ENCODE assay signal across 8 cellular contexts in genomic region chr1:230425252-230426061, GRCh38. TPM values are rescaled to one million over a fixed set of nuclear protein-coding genes. Genes with fewer than 3 reads are reported as not detected.
DNase-seq lines count a peak whose midpoint lies in the region; ATAC-seq and TF ChIP-seq lines count a peak whose summit lies in the region.

No MANE protein-coding gene starts in this region.

- H3K4me3 ChIP-seq in thoracic aorta: peak overlapping the region; percentile 58

- H3K36me3 ChIP-seq in thoracic aorta: no peaks in the 10 kb centered on the region

- H3K27me3 ChIP-seq in thoracic aorta (replicated peaks; ENCODE audit: insufficient read depth): peaks cover 7% of the 10 kb centered on the region

- peak overlapping the region; percentile 65 for H3K4me3 Mint-ChIP-seq in activated T-cell treated with anti-CD3 and anti-CD28 coated beads, Interleukin-2, amount 50 U/mL, for 24 hours
- peak overlapping the region; percentile 52 to 78 (median 66) for H3K4me3 Mint-ChIP-seq in immature natural killer cell

- no peak for ATAC-seq in Right ventricle myocardium superior (ENCODE audit: poor library complexity)
- no peak for ATAC-seq in thoracic aorta (ENCODE audit: insufficient number of reproducible peaks, low FRiP score, low read depth)
- ATAC-seq in HG02623 (IDR thresholded peaks at IDR 0.05; ENCODE audit: unreplicated experiment): no peak

- peaks cover 13% of the 10 kb centered on the region for H3K4me1 Mint-ChIP-seq in activated T-cell treated with anti-CD3 and anti-CD28 coated beads, Interleukin-2, amount 50 U/mL, for 24 hours (ENCODE audit: low read depth)
- H3K4me1 Mint-ChIP-seq in immature natural killer cell: peaks cover 23 to 36% of the 10 kb centered on the region in 2 donors

- DNase-seq in Right ventricle myocardium superior (peak; percentile 43), cardiac septum (ENCODE audit: low spot score) (no peak), immature natural killer cell (no peak), thoracic aorta (ENCODE audit: low spot score) (no peak), NCI-H2196 (lab: John Stamatoyannopoulos, UW; ENCODE audit: unreplicated experiment) (no peak)
- DNase-seq in activated T-cell treated with anti-CD3 and anti-CD28 coated beads, Interleukin-2, amount 50 U/mL, for 24 hours: no peak
- no peak for DNase-seq in activated CD8-positive, alpha-beta memory T cell treated with anti-CD3 and anti-CD28 coated beads, Interleukin-2, amount 50 U/mL, for 48 hours

- TF ChIP-seq CTCF in thoracic aorta (IDR thresholded peaks at IDR 0.05): no peak

- peaks cover 0 to 12% of the 10 kb centered on the region in 2 donors for H3K4me1 ChIP-seq in thoracic aorta (ENCODE audit: control insufficient read depth in 1 of 2, low read depth in 2 of 2)

- H3K9me3 ChIP-seq in thoracic aorta: no peaks in the 10 kb centered on the region

- H3K27ac ChIP-seq in thoracic aorta: no peak overlapping the region

- no peaks in the 10 kb centered on the region for H3K36me3 Mint-ChIP-seq in activated T-cell treated with anti-CD3 and anti-CD28 coated beads, Interleukin-2, amount 50 U/mL, for 24 hours (ENCODE audit: low read depth)
- peaks cover 0 to 4% (median 4%) of the 10 kb centered on the region in 3 donors for H3K36me3 Mint-ChIP-seq in immature natural killer cell

- H3K27me3 Mint-ChIP-seq in activated T-cell treated with anti-CD3 and anti-CD28 coated beads, Interleukin-2, amount 50 U/mL, for 24 hours: peaks cover 64% of the 10 kb centered on the region
- peaks cover 15 to 36% (median 34%) of the 10 kb centered on the region in 3 donors for H3K27me3 Mint-ChIP-seq in immature natural killer cell (ENCODE audit: low read depth in 3 of 3)

- H3K9me3 Mint-ChIP-seq in activated T-cell treated with anti-CD3 and anti-CD28 coated beads, Interleukin-2, amount 50 U/mL, for 24 hours: no peaks in the 10 kb centered on the region
- peaks cover 0 to 11% (median 2%) of the 10 kb centered on the region in 6 donors for H3K9me3 Mint-ChIP-seq in immature natural killer cell

- no peak overlapping the region for H3K27ac Mint-ChIP-seq in activated T-cell treated with anti-CD3 and anti-CD28 coated beads, Interleukin-2, amount 50 U/mL, for 24 hours
- peak overlapping the region in 1 of 6 donors; percentile 17 for H3K27ac Mint-ChIP-seq in immature natural killer cell

- intact Hi-C loops in Right ventricle myocardium superior (cut with DNase I) (no loop called here), cardiac septum (cut with DNase I) (loop anchor here (2.0 kb wide), 1 partner anchor 215 kb away; no protein-coding TSS in a partner anchor)

RNA-seq across cellular contexts. Expression of gene PGBD5, which starts 0.7 kb away (rescaled TPM):
- total RNA-seq in Right ventricle myocardium superior (12.8 TPM), cardiac septum (14.0 TPM), thoracic aorta (under 1 TPM; 0.14 to 0.63 TPM)
- not detected for polyA plus RNA-seq in immature natural killer cell
